In the genomic region with DNA sequence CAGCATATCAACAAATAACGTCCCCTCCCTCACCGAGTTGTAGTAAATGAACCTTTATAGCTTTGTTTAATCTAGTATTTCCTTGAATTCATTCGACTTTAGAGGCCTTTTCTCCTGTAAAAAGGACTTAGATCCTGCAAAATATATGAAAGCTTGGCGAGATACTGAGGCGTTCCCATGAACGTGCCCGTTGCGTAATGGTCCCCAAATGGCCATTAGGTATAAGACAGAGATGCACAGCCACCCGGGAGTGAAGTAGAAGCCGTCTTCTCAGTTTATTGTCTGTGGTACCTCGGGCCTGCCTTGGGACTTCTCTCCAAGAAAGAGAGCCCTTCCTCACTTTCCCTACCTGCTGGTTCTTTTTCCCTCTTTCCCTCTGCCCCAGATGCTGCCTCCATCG, we compare ENCODE assay signal across 13 cellular contexts.
DNase-seq lines count a peak whose midpoint lies in the region; ATAC-seq and TF ChIP-seq lines count a peak whose summit lies in the region.
"Had no signal": no experiment of that assay in that cellular context is flagged by ENCODE, and none has a peak within 500 bp of the region (broad histone marks: within the 10 kb centered on the region; RNA-seq: fewer than 3 reads in every experiment).

No MANE protein-coding gene starts in this region.

- H3K4me3 Mint-ChIP-seq in activated naive CD4-positive, alpha-beta T cell treated with anti-CD3 and anti-CD28 coated beads, Interleukin-2, amount 50 U/mL, for 24 hours: peak overlapping the region; percentile 62
- peak overlapping the region; percentile 55 to 80 (median 59) for H3K4me3 Mint-ChIP-seq in brain
- H3K4me3 Mint-ChIP-seq in naive thymus-derived CD8-positive, alpha-beta T cell: peak overlapping the region in 9 of 10 donors; percentile 33 to 86 (median 73)
- H3K4me3 Mint-ChIP-seq in stimulated activated naive CD8-positive, alpha-beta T cell treated with anti-CD3 and anti-CD28 coated beads, Interleukin-15, amount 100 ng/mL, for 72 hours: peak overlapping the region; percentile 51 to 69

- no peak overlapping the region for H3K27ac Mint-ChIP-seq in activated naive CD4-positive, alpha-beta T cell treated with anti-CD3 and anti-CD28 coated beads, Interleukin-2, amount 50 U/mL, for 24 hours
- H3K27ac Mint-ChIP-seq in brain: peak overlapping the region in 1 of 5 experiments; percentile 6
- no peak overlapping the region for H3K27ac Mint-ChIP-seq in naive thymus-derived CD8-positive, alpha-beta T cell
- H3K27ac Mint-ChIP-seq in stimulated activated naive CD8-positive, alpha-beta T cell treated with anti-CD3 and anti-CD28 coated beads, Interleukin-15, amount 100 ng/mL, for 72 hours: no peak overlapping the region
- H3K27ac Mint-ChIP-seq: activated CD8-positive, alpha-beta T cell treated with anti-CD3 and anti-CD28 coated beads for 36 hours; activated T-helper 2 cell treated with anti-CD3 and anti-CD28 coated beads, Interferon-gamma antibody, Interleukin-2, Interleukin-4, amounts not matched to agents 10 μg/mL and 5 μg/mL and 100 μg/mL, durations not matched to agents 14 hours and 24 hours and 36 hours had no signal

- peaks cover 14% of the 10 kb centered on the region for H3K4me1 Mint-ChIP-seq in activated naive CD4-positive, alpha-beta T cell treated with anti-CD3 and anti-CD28 coated beads, Interleukin-2, amount 50 U/mL, for 24 hours
- peaks cover 21% of the 10 kb centered on the region for H3K4me1 Mint-ChIP-seq in brain
- peaks cover 0 to 14% (median 8%) of the 10 kb centered on the region in 4 donors for H3K4me1 Mint-ChIP-seq in naive thymus-derived CD8-positive, alpha-beta T cell
- peaks cover 17% of the 10 kb centered on the region for H3K4me1 Mint-ChIP-seq in stimulated activated naive CD8-positive, alpha-beta T cell treated with anti-CD3 and anti-CD28 coated beads, Interleukin-15, amount 100 ng/mL, for 72 hours

- H3K27me3 Mint-ChIP-seq in activated naive CD4-positive, alpha-beta T cell treated with anti-CD3 and anti-CD28 coated beads, Interleukin-2, amount 50 U/mL, for 24 hours: peaks cover 39% of the 10 kb centered on the region
- peaks cover 15% of the 10 kb centered on the region for H3K27me3 Mint-ChIP-seq in brain
- peaks cover 32 to 82% (median 53%) of the 10 kb centered on the region in 5 donors for H3K27me3 Mint-ChIP-seq in naive thymus-derived CD8-positive, alpha-beta T cell
- H3K27me3 Mint-ChIP-seq in stimulated activated naive CD8-positive, alpha-beta T cell treated with anti-CD3 and anti-CD28 coated beads, Interleukin-15, amount 100 ng/mL, for 72 hours: peaks cover 87% of the 10 kb centered on the region

- POLR2A ChIA-PET in naive thymus-derived CD8-positive, alpha-beta T cell (lab: Charles Lee): no interaction called here

- intact Hi-C loops in posterior cingulate gyrus (cut with DNase I): no loop called here

- ATAC-seq in naive thymus-derived CD8-positive, alpha-beta T cell: no peak
- no peak for ATAC-seq in stimulated activated naive CD8-positive, alpha-beta T cell treated with anti-CD3 and anti-CD28 coated beads, Interleukin-15, amount 100 ng/mL, for 72 hours
- ATAC-seq in GM18867 (IDR thresholded peaks at IDR 0.05; ENCODE audit: unreplicated experiment): no peak

- DNase-seq in activated naive CD4-positive, alpha-beta T cell treated with anti-CD3 and anti-CD28 coated beads, Interleukin-2, amount 50 U/mL, for 16 hours: no peak
- no peak for DNase-seq in naive thymus-derived CD8-positive, alpha-beta T cell
- DNase-seq in stimulated activated naive CD8-positive, alpha-beta T cell treated with anti-CD3 and anti-CD28 coated beads, Interleukin-15, amount 100 ng/mL, for 72 hours: no peak
- DNase-seq in posterior cingulate gyrus (no peak), foreskin fibroblast (no peak)
- DNase-seq: activated CD8-positive, alpha-beta T cell treated with anti-CD3 and anti-CD28 coated beads for 36 hours; colonic mucosa; NCI-H446; stimulated activated CD4-positive, alpha-beta T cell treated with anti-CD3 and anti-CD28 coated beads, Interleukin-12 subunit alpha, Interleukin-12 subunit beta, amount 100 ng/mL, for 4 hours had no signal

- H3K4me3 ChIP-seq in foreskin fibroblast (ENCODE audit: low read depth in 1 of 2, low read length in 2 of 2): no peak overlapping the region

- H3K9me3 Mint-ChIP-seq in activated naive CD4-positive, alpha-beta T cell treated with anti-CD3 and anti-CD28 coated beads, Interleukin-2, amount 50 U/mL, for 24 hours: no peaks in the 10 kb centered on the region
- H3K9me3 Mint-ChIP-seq in brain: no peaks in the 10 kb centered on the region
- H3K9me3 Mint-ChIP-seq in naive thymus-derived CD8-positive, alpha-beta T cell: peaks cover 0 to 9% (median 0%) of the 10 kb centered on the region in 9 donors
- no peaks in the 10 kb centered on the region for H3K9me3 Mint-ChIP-seq in stimulated activated naive CD8-positive, alpha-beta T cell treated with anti-CD3 and anti-CD28 coated beads, Interleukin-15, amount 100 ng/mL, for 72 hours
- H3K9me3 Mint-ChIP-seq: activated CD8-positive, alpha-beta T cell treated with anti-CD3 and anti-CD28 coated beads for 36 hours; activated T-helper 2 cell treated with anti-CD3 and anti-CD28 coated beads, Interferon-gamma antibody, Interleukin-2, Interleukin-4, amounts not matched to agents 10 μg/mL and 5 μg/mL and 100 μg/mL, durations not matched to agents 14 hours and 24 hours and 36 hours had no signal

- TF ChIP-seq CTCF in brain (conservative IDR thresholded peaks at IDR 0.05) (no peak), foreskin fibroblast (IDR thresholded peaks at IDR 0.05; ENCODE audit: low read depth, low read length) (no peak)

- no peaks in the 10 kb centered on the region for H3K36me3 Mint-ChIP-seq in activated naive CD4-positive, alpha-beta T cell treated with anti-CD3 and anti-CD28 coated beads, Interleukin-2, amount 50 U/mL, for 24 hours
- peaks cover 22% of the 10 kb centered on the region for H3K36me3 Mint-ChIP-seq in brain
- H3K36me3 Mint-ChIP-seq in naive thymus-derived CD8-positive, alpha-beta T cell: peaks cover 0 to 3% (median 0%) of the 10 kb centered on the region in 3 donors
